8 cellular contexts compared by ENCODE assay signal in the genomic region with DNA sequence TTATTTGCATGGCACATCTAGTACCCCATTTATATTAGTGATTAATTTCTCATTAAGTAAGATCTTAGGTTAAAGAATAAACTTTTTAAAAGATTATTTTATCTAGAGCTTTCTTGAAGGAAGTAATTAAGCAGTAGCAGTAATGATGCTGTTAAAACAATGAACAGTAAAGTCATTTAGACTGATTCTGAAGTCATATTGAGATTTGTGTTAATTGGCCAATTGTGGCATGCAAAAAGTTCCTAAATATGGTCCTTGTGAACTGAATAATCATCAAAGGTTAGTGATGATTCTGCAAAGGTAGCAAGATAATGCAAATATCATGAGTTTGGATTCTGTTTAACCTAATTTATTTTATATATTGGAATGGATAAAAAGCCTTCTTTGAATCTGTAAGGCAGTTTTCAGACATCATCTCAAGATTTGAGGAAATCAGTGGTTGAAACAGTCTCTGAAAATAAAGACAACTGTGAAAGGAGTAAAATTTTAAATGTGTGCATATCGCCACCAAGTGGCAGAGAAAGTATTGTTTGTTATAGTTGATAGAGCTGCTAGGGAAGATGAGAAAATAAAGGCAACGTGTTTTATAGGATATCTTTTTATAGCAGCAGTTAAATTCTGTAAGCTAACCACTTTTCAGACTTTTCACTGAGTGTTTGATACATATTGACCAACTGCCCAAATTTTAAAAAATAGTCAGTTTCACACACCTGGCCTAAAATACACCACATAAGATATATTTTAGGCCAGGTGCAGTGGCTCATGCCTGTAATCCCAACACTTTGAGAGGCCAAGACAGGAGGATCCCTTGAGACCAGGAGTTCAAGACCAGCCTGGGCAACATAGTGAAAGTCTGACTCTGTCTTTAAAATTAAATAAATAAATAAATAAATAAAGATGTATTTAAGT.
A peak's percentile ranks its signal among the peaks of the same experiment; 100 is the strongest.
DNase-seq lines count a peak whose midpoint lies in the region; ATAC-seq and TF ChIP-seq lines count a peak whose summit lies in the region.

No MANE protein-coding gene starts in this region.

- POLR2A ChIA-PET in BJ (lab: Charles Lee): no interaction called here

- H3K36me3 Mint-ChIP-seq in stimulated activated naive B cell treated with anti-CD40 and anti-IgM and Interleukin-4, amounts not matched to agents 10 μg/mL and 1 μg/mL and 100 μg/mL, for 72 hours: peaks cover 20 to 34% of the 10 kb centered on the region in 2 donors

- H3K36me3 ChIP-seq in BJ (ENCODE audit: control insufficient read depth, insufficient read depth, low read length): no peaks in the 10 kb centered on the region

- H3K4me1 Mint-ChIP-seq in stimulated activated naive B cell treated with anti-CD40 and anti-IgM and Interleukin-4, amounts not matched to agents 10 μg/mL and 1 μg/mL and 100 μg/mL, for 72 hours: no peaks in the 10 kb centered on the region

- H3K4me3 Mint-ChIP-seq in stimulated activated naive B cell treated with anti-CD40 and anti-IgM and Interleukin-4, amounts not matched to agents 10 μg/mL and 1 μg/mL and 100 μg/mL, for 72 hours: no peak overlapping the region

- H3K27me3 Mint-ChIP-seq in stimulated activated naive B cell treated with anti-CD40 and anti-IgM and Interleukin-4, amounts not matched to agents 10 μg/mL and 1 μg/mL and 100 μg/mL, for 72 hours: no peaks in the 10 kb centered on the region

- H3K27me3 ChIP-seq in BJ (ENCODE audit: control insufficient read depth, insufficient read depth, low read length): no peaks in the 10 kb centered on the region

- H3K9me3 Mint-ChIP-seq in stimulated activated naive B cell treated with anti-CD40 and anti-IgM and Interleukin-4, amounts not matched to agents 10 μg/mL and 1 μg/mL and 100 μg/mL, for 72 hours: peaks cover 7 to 8% of the 10 kb centered on the region in 2 donors

- peak; percentile 71 for ATAC-seq in HG03175 (IDR thresholded peaks at IDR 0.05; ENCODE audit: unreplicated experiment)
- ATAC-seq in stimulated activated naive B cell treated with anti-CD40 and anti-IgM and Interleukin-4, amounts not matched to agents 10 μg/mL and 1 μg/mL and 100 μg/mL, for 72 hours (replicated peaks): peak; percentile 56 to 61
- no peak for ATAC-seq in HG02973 (IDR thresholded peaks at IDR 0.05; ENCODE audit: unreplicated experiment)

- DNase-seq in BJ (ENCODE audit: low read depth) (peak; percentile 15), NCI-H524 treated with DMSO at 0.1 percent for 48 hours (lab: John Stamatoyannopoulos, UW) (peak; percentile 31), astrocyte of the cerebellum (ENCODE audit: low read depth) (peak; percentile 62), iPS DF 19.7 (ENCODE audit: low read depth, low spot score) (peak; percentile 9)
- peak; percentile 24 for DNase-seq in stimulated activated naive B cell treated with anti-CD40 and anti-IgM and Interleukin-4, amounts not matched to agents 10 μg/mL and 1 μg/mL and 100 μg/mL, for 72 hours

- in situ Hi-C loops in astrocyte of the cerebellum (cut with HindIII; ENCODE audit: low sequenced_read_pairs): no loop called here

- H3K27ac Mint-ChIP-seq in stimulated activated naive B cell treated with anti-CD40 and anti-IgM and Interleukin-4, amounts not matched to agents 10 μg/mL and 1 μg/mL and 100 μg/mL, for 72 hours: no peak overlapping the region

- CTCF ChIA-PET in BJ (lab: Yijun Ruan, JAX): interaction anchor here (0.9 to 9.2 kb wide), 13 partner anchors 10 to 422 kb away, joined by 3 to 76 read pairs (median 5); no protein-coding TSS in a partner anchor

- TF ChIP-seq CTCF in BJ (IDR thresholded peaks at IDR 0.05; ENCODE audit: insufficient read depth, low read depth, low read length): peak; percentile 54
- peak; percentile 33; the same call in 1 of the 2 replicates for TF ChIP-seq CTCF in GM12874 (IDR thresholded peaks at IDR 0.05; ENCODE audit: insufficient read depth, low read depth, low read length)
- TF ChIP-seq CTCF in astrocyte of the cerebellum (IDR thresholded peaks at IDR 0.05; ENCODE audit: low read depth, low read length, missing control alignments): peak; percentile 11

- H3K4me3 ChIP-seq in BJ (ENCODE audit: low read depth, low read length): no peak overlapping the region
- no peak overlapping the region for H3K4me3 ChIP-seq in astrocyte of the cerebellum (ENCODE audit: low read depth, low read length)

Comparison
In these comparisons a context has a peak if more than half of its experiments do, and no peak if none do; other contexts are left out.
1. DNase-seq: peak in every context shown above with its lines; median percentile 62 in astrocyte of the cerebellum; 31 in NCI-H524 treated with DMSO at 0.1 percent for 48 hours; 24 in stimulated activated naive B cell treated with anti-CD40 and anti-IgM and Interleukin-4, amounts not matched to agents 10 μg/mL and 1 μg/mL and 100 μg/mL, for 72 hours; 15 in BJ; 9 in iPS DF 19.7.